1 cellular context compared by ENCODE assay signal in the genomic region with DNA sequence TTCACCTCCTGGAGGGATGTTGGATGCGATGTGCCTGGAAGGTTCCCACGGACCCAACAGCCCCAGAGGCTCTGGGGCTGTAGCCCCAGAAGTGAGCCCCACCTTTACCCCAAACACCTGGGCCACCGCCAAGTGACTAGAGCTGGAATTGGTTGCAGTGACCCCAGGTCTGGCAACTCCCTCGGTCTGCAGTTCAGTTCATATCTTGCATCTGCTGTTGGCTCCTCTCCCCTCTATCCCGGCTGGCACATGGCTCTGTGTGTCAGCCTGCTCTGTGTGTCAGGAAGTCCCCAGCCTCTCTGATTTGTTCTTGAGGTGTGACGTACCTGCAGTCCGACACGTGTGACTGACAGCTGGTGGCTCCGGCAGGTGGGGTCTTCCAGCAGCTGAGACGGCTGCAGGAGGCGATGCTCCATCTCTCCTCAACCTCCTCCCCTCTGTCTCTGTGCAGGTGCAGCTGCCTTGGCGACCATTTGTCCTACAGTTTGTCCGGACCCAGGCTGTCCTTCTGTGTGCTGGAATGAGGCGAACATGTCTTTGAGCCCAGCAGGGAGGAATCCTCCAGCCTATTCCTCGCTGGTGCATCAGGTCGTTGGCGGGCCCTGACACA.
TF ChIP-seq lines count a peak whose summit lies in the region.

No MANE protein-coding gene starts in this region.

TF ChIP-seq in GM23338, 12 proteins besides CTCF, POLR2A, EP300 and RAD21 (continued from another document):
- no peak for TF ChIP-seq CREB1 (CRISPR knock-in tag; IDR thresholded peaks at IDR 0.05; ENCODE audit: low read depth)
